ENCODE assay signal across 11 cellular contexts in the genomic region with DNA sequence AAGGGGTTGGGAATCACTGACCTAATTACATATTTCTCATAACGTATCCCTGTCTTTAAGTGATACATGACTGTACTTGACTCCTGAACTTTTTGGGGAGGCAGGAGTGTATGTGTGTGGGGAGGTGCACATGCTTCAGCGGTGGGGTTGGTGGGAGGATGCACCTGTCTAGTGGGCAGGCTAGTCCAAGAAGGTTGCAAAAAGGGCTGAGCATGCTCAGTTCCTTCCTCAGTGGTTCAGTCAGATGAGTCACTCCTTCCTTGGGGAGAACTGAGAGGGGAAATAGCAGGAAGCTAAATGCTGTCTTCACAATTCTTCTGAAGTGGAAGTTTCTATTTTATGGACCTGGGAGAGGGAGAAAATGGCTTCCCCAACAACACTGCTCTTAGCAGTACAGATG. TPM values are rescaled to one million over a fixed set of nuclear protein-coding genes. Genes with fewer than 3 reads are reported as not detected.
DNase-seq lines count a peak whose midpoint lies in the region; ATAC-seq and TF ChIP-seq lines count a peak whose summit lies in the region.
"Had no signal": no experiment of that assay in that cellular context is flagged by ENCODE, and none has a peak within 500 bp of the region (broad histone marks: within the 10 kb centered on the region; RNA-seq: fewer than 3 reads in every experiment).

No MANE protein-coding gene starts in this region.

- H3K27ac Mint-ChIP-seq in activated T-cell treated with anti-CD3 and anti-CD28 coated beads, Interleukin-2, amount 50 U/mL, for 72 hours, result peak overlapping the region; percentile 19

- no peaks in the 10 kb centered on the region for H4K20me1 ChIP-seq in PC-9 (ENCODE audit: insufficient read depth)

- peaks cover 0 to 2% of the 10 kb centered on the region in 2 donors for H3K36me3 Mint-ChIP-seq in activated T-cell treated with anti-CD3 and anti-CD28 coated beads, Interleukin-2, amount 50 U/mL, for 72 hours (ENCODE audit: insufficient read depth in 2 of 2)

- no peak overlapping the region for H3K4me3 ChIP-seq in PC-9
- H3K4me3 ChIP-seq: lower lobe of right lung had no signal

- POLR2A ChIA-PET in PC-9 (lab: Charles Lee; ENCODE audit: unreplicated experiment), result no interaction called here

- CTCF ChIA-PET in PC-9 (lab: Charles Lee), result no interaction called here

- H3K4me1 ChIP-seq in PC-9 (replicated peaks; ENCODE audit: insufficient read depth), result peaks cover 30% of the 10 kb centered on the region

- H3F3A ChIP-seq in PC-9 (ENCODE audit: insufficient read depth, low read depth), result peaks cover 19% of the 10 kb centered on the region

- H3K4me2 ChIP-seq in PC-9, result 0 out of 2 replicates have a peak overlapping the region, but pooled peaks have one; percentile 26

- H3K27ac ChIP-seq in PC-9, result peak overlapping the region; percentile 68
- H3K27ac ChIP-seq: C4-2B had no signal

- no peaks in the 10 kb centered on the region for H3K9me3 Mint-ChIP-seq in activated T-cell treated with anti-CD3 and anti-CD28 coated beads, Interleukin-2, amount 50 U/mL, for 72 hours

- H3K9me2 ChIP-seq in PC-9 (ENCODE audit: insufficient read depth), result no peaks in the 10 kb centered on the region

- no peak overlapping the region for H2AFZ ChIP-seq in PC-9

- H3K9me3 ChIP-seq in PC-9 (ENCODE audit: insufficient read depth, low read depth), result no peaks in the 10 kb centered on the region
- H3K9me3 ChIP-seq: lower lobe of right lung had no signal

- no peaks in the 10 kb centered on the region for H3K27me3 ChIP-seq in PC-9 (ENCODE audit: insufficient read depth, low read depth)

- intact Hi-C loops in PC-9 (cut with micrococcal nuclease; ENCODE audit: unreplicated experiment), result loop anchor here (1.0 to 2.0 kb wide), 3 partner anchors 30 to 119 kb away; a partner anchor contains a TSS

- no TSS peak for BruUV-seq in PC-9 (replicated peaks; lab: Mats Ljungman, UMichigan)

- no peaks in the 10 kb centered on the region for H3K27me3 Mint-ChIP-seq in activated T-cell treated with anti-CD3 and anti-CD28 coated beads, Interleukin-2, amount 50 U/mL, for 72 hours (ENCODE audit: low read depth)

- peak in 1 of 2 donors; percentile 21 for DNase-seq in activated T-cell treated with anti-CD3 and anti-CD28 coated beads, Interleukin-2, amount 50 U/mL, for 72 hours
- DNase-seq in activated T-cell treated with anti-CD3 and anti-CD28 coated beads, Interleukin-2, amount 50 U/mL, for 48 hours, result no peak
- peak in 1 of 2 experiments; percentile 23 for DNase-seq in PC-9
- peak; percentile 78 for DNase-seq in stromal cell of bone marrow (ENCODE audit: low read depth)
- no peak for DNase-seq in cerebellum (ENCODE audit: low spot score)
- DNase-seq: lower lobe of right lung had no signal

- H3K4me3 Mint-ChIP-seq in activated T-cell treated with anti-CD3 and anti-CD28 coated beads, Interleukin-2, amount 50 U/mL, for 72 hours, result peak overlapping the region; percentile 17 to 81

- no peak for ATAC-seq in activated T-cell treated with anti-CD3 and anti-CD28 coated beads, Interleukin-2, amount 50 U/mL, for 72 hours (replicated peaks in 1 of 2)
- peak; percentile 21 for ATAC-seq in esophagus mucosa
- ATAC-seq in GM18511 (IDR thresholded peaks at IDR 0.05; ENCODE audit: unreplicated experiment), result no peak
- no peak for ATAC-seq in HG03457 (IDR thresholded peaks at IDR 0.05; ENCODE audit: unreplicated experiment)
- ATAC-seq: Panc1 had no signal

- H3K79me2 ChIP-seq in PC-9 (ENCODE audit: low read depth), result no peaks in the 10 kb centered on the region

- TF ChIP-seq CTCF in PC-9 (conservative IDR thresholded peaks at IDR 0.05), result no peak

- H3K36me3 ChIP-seq in PC-9 (ENCODE audit: low read depth), result no peaks in the 10 kb centered on the region
- H3K36me3 ChIP-seq: lower lobe of right lung had no signal

- peaks cover 82% of the 10 kb centered on the region for H3K4me1 Mint-ChIP-seq in activated T-cell treated with anti-CD3 and anti-CD28 coated beads, Interleukin-2, amount 50 U/mL, for 72 hours (ENCODE audit: low read depth)

RNA-seq across cellular contexts. Expression of a gene that starts 24.6 kb away (rescaled TPM):
- 10 to 100 TPM; 13.3 to 17.1 TPM for total RNA-seq in activated T-cell treated with anti-CD3 and anti-CD28 coated beads, Interleukin-2, amount 50 U/mL, for 72 hours
- 5.7 and 10.0 TPM in 2 replicates for total RNA-seq in PC-9 (2021)
- total RNA-seq in esophagus mucosa, result 8.0 TPM
- 13.4 TPM for total RNA-seq in cerebellum
